1 cellular context compared by ENCODE assay signal in the genomic region with DNA sequence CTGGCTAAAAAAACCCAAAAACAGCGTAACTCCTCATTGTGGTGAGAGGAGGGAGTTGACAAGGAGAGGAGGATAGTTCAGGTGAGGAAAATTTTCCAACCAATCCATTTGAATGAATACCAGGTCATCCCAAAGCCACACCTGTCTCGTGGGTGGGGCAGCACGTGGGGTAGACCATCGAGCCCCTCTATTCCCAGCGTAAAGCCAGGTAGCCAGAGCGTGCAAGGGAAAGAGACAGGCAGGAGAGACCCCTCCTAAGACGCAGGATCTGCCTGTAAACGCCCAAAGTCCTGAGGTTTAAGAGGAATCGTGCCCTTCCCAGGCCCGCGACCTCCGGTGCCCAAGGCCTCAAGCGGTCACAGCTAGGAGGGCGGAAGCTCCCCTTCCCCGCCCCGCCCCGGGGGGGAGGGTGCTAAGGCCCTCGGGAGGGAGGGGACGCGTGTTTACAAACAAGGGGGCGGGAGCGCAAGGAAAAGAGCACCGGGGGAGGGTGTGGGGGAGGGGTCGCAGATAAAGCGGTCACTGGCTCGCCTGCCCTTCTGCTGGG.
TF ChIP-seq lines count a peak whose summit lies in the region.

No MANE protein-coding gene starts in this region.

TF ChIP-seq in HepG2, 621 proteins besides CTCF, POLR2A, EP300 and RAD21 (continued from another document and continues in another):
- TF ChIP-seq, protein P1, sequence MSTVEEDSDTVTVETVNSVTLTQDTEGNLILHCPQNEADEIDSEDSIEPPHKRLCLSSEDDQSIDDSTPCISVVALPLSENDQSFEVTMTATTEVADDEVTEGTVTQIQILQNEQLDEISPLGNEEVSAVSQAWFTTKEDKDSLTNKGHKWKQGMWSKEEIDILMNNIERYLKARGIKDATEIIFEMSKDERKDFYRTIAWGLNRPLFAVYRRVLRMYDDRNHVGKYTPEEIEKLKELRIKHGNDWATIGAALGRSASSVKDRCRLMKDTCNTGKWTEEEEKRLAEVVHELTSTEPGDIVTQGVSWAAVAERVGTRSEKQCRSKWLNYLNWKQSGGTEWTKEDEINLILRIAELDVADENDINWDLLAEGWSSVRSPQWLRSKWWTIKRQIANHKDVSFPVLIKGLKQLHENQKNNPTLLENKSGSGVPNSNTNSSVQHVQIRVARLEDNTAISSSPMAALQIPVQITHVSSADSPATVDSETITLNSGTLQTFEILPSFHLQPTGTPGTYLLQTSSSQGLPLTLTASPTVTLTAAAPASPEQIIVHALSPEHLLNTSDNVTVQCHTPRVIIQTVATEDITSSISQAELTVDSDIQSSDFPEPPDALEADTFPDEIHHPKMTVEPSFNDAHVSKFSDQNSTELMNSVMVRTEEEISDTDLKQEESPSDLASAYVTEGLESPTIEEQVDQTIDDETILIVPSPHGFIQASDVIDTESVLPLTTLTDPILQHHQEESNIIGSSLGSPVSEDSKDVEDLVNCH (CRISPR knock-in tag; IDR thresholded peaks at IDR 0.05): 0 out of 2 replicates have a peak, but pooled peaks have one; percentile 37
- no peak for TF ChIP-seq FLYWCH1 (CRISPR knock-in tag; IDR thresholded peaks at IDR 0.05)
- 0 out of 2 replicates have a peak, but pooled peaks have one; percentile 39 for TF ChIP-seq SOX5 (CRISPR knock-in tag; IDR thresholded peaks at IDR 0.05; ENCODE audit: borderline replicate concordance)
- TF ChIP-seq, protein P2, sequence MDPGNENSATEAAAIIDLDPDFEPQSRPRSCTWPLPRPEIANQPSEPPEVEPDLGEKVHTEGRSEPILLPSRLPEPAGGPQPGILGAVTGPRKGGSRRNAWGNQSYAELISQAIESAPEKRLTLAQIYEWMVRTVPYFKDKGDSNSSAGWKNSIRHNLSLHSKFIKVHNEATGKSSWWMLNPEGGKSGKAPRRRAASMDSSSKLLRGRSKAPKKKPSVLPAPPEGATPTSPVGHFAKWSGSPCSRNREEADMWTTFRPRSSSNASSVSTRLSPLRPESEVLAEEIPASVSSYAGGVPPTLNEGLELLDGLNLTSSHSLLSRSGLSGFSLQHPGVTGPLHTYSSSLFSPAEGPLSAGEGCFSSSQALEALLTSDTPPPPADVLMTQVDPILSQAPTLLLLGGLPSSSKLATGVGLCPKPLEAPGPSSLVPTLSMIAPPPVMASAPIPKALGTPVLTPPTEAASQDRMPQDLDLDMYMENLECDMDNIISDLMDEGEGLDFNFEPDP (CRISPR knock-in tag; conservative IDR thresholded peaks at IDR 0.05): no peak
- TF ChIP-seq FOXK1 (CRISPR knock-in tag; IDR thresholded peaks at IDR 0.05; ENCODE audit: borderline replicate concordance, low read depth): peak; percentile 99
- TF ChIP-seq NCOA1 (CRISPR knock-in tag; IDR thresholded peaks at IDR 0.05): 0 out of 2 replicates have a peak, but pooled peaks have one; percentile 35
- TF ChIP-seq, protein P3, sequence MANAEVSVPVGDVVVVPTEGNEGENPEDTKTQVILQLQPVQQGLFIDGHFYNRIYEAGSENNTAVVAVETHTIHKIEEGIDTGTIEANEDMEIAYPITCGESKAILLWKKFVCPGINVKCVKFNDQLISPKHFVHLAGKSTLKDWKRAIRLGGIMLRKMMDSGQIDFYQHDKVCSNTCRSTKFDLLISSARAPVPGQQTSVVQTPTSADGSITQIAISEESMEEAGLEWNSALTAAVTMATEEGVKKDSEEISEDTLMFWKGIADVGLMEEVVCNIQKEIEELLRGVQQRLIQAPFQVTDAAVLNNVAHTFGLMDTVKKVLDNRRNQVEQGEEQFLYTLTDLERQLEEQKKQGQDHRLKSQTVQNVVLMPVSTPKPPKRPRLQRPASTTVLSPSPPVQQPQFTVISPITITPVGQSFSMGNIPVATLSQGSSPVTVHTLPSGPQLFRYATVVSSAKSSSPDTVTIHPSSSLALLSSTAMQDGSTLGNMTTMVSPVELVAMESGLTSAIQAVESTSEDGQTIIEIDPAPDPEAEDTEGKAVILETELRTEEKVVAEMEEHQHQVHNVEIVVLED (CRISPR knock-in tag; IDR thresholded peaks at IDR 0.05; ENCODE audit: borderline replicate concordance): no peak; the same call in 1 of the 2 replicates
- TF ChIP-seq, protein P4, sequence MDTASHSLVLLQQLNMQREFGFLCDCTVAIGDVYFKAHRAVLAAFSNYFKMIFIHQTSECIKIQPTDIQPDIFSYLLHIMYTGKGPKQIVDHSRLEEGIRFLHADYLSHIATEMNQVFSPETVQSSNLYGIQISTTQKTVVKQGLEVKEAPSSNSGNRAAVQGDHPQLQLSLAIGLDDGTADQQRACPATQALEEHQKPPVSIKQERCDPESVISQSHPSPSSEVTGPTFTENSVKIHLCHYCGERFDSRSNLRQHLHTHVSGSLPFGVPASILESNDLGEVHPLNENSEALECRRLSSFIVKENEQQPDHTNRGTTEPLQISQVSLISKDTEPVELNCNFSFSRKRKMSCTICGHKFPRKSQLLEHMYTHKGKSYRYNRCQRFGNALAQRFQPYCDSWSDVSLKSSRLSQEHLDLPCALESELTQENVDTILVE (CRISPR knock-in tag; IDR thresholded peaks at IDR 0.05): no peak
- TF ChIP-seq POLR2AphosphoS5 (IDR thresholded peaks at IDR 0.05; ENCODE audit: low read depth, low read length): peak; percentile 47
- no peak; the same call in 1 of the 2 replicates for TF ChIP-seq ZNF570 (CRISPR knock-in tag; IDR thresholded peaks at IDR 0.05; ENCODE audit: borderline replicate concordance)
- TF ChIP-seq ZNF30 (CRISPR knock-in tag; IDR thresholded peaks at IDR 0.05): 0 out of 2 replicates have a peak, but pooled peaks have one; percentile 60
- TF ChIP-seq, protein P5, sequence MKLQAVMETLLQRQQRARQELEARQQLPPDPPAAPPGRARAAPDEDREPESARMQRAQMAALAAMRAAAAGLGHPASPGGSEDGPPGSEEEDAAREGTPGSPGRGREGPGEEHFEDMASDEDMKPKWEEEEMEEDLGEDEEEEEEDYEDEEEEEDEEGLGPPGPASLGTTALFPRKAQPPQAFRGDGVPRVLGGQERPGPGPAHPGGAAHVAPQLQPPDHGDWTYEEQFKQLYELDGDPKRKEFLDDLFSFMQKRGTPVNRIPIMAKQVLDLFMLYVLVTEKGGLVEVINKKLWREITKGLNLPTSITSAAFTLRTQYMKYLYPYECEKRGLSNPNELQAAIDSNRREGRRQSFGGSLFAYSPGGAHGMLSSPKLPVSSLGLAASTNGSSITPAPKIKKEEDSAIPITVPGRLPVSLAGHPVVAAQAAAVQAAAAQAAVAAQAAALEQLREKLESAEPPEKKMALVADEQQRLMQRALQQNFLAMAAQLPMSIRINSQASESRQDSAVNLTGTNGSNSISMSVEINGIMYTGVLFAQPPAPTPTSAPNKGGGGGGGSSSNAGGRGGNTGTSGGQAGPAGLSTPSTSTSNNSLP (IDR thresholded peaks at IDR 0.05; ENCODE audit: low read depth, low read length): no peak; the same call in 1 of the 2 replicates
- TF ChIP-seq ZNF44 (CRISPR knock-in tag; IDR thresholded peaks at IDR 0.05): peak; percentile 71; the same call in 1 of the 2 replicates
- peak; percentile 2; the same call in 1 of the 2 replicates for TF ChIP-seq YEATS2 (CRISPR knock-in tag; IDR thresholded peaks at IDR 0.05; ENCODE audit: borderline replicate concordance)
- no peak for TF ChIP-seq KLF12 (CRISPR knock-in tag; IDR thresholded peaks at IDR 0.05; ENCODE audit: borderline replicate concordance)
- TF ChIP-seq ZNF891 (CRISPR knock-in tag; IDR thresholded peaks at IDR 0.05): 0 out of 2 replicates have a peak, but pooled peaks have one; percentile 79
- TF ChIP-seq ZNF138 (CRISPR knock-in tag; IDR thresholded peaks at IDR 0.05; ENCODE audit: low read depth): peak; percentile 76; the same call in 1 of the 2 replicates
- peak; percentile 98 for TF ChIP-seq FOXP1 (IDR thresholded peaks at IDR 0.05)
- TF ChIP-seq FOXP1 (CRISPR knock-in tag; IDR thresholded peaks at IDR 0.05): peak; percentile 99
- TF ChIP-seq SIN3A (IDR thresholded peaks at IDR 0.05; ENCODE audit: borderline replicate concordance, low read depth, low read length): peak; percentile 87
- peak; percentile 69; the same call in 1 of the 2 replicates for TF ChIP-seq CHD2 (IDR thresholded peaks at IDR 0.05; ENCODE audit: low read depth, low read length)
- TF ChIP-seq ZNF530 (CRISPR knock-in tag; IDR thresholded peaks at IDR 0.05; ENCODE audit: low read depth): 0 out of 2 replicates have a peak, but pooled peaks have one; percentile 19
- no peak for TF ChIP-seq ZNF550 (CRISPR knock-in tag; IDR thresholded peaks at IDR 0.05; ENCODE audit: borderline replicate concordance)
- 0 out of 2 replicates have a peak, but pooled peaks have one; percentile 2 for TF ChIP-seq KLF11 (CRISPR knock-in tag; IDR thresholded peaks at IDR 0.05)
- no peak; the same call in 1 of the 2 replicates for TF ChIP-seq GATAD2A (CRISPR knock-in tag; IDR thresholded peaks at IDR 0.05)
- TF ChIP-seq, protein P6, sequence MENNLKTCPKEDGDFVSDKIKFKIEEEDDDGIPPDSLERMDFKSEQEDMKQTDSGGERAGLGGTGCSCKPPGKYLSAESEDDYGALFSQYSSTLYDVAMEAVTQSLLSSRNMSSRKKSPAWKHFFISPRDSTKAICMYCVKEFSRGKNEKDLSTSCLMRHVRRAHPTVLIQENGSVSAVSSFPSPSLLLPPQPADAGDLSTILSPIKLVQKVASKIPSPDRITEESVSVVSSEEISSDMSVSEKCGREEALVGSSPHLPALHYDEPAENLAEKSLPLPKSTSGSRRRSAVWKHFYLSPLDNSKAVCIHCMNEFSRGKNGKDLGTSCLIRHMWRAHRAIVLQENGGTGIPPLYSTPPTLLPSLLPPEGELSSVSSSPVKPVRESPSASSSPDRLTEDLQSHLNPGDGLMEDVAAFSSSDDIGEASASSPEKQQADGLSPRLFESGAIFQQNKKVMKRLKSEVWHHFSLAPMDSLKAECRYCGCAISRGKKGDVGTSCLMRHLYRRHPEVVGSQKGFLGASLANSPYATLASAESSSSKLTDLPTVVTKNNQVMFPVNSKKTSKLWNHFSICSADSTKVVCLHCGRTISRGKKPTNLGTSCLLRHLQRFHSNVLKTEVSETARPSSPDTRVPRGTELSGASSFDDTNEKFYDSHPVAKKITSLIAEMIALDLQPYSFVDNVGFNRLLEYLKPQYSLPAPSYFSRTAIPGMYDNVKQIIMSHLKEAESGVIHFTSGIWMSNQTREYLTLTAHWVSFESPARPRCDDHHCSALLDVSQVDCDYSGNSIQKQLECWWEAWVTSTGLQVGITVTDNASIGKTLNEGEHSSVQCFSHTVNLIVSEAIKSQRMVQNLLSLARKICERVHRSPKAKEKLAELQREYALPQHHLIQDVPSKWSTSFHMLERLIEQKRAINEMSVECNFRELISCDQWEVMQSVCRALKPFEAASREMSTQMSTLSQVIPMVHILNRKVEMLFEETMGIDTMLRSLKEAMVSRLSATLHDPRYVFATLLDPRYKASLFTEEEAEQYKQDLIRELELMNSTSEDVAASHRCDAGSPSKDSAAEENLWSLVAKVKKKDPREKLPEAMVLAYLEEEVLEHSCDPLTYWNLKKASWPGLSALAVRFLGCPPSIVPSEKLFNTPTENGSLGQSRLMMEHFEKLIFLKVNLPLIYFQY (CRISPR knock-in tag; IDR thresholded peaks at IDR 0.05; ENCODE audit: borderline replicate concordance): no peak
- TF ChIP-seq GABPA (IDR thresholded peaks at IDR 0.05; ENCODE audit: low read depth, low read length): no peak
- TF ChIP-seq GABPA (CRISPR knock-in tag; IDR thresholded peaks at IDR 0.05; ENCODE audit: low read depth): no peak
- TF ChIP-seq ZNF317 (CRISPR knock-in tag; IDR thresholded peaks at IDR 0.05): peak; percentile 39; the same call in 1 of the 2 replicates
- TF ChIP-seq KDM2A (CRISPR knock-in tag; IDR thresholded peaks at IDR 0.05; ENCODE audit: borderline replicate concordance, low read depth): peak; percentile 29; the same call in 1 of the 2 replicates
- TF ChIP-seq, protein P7, sequence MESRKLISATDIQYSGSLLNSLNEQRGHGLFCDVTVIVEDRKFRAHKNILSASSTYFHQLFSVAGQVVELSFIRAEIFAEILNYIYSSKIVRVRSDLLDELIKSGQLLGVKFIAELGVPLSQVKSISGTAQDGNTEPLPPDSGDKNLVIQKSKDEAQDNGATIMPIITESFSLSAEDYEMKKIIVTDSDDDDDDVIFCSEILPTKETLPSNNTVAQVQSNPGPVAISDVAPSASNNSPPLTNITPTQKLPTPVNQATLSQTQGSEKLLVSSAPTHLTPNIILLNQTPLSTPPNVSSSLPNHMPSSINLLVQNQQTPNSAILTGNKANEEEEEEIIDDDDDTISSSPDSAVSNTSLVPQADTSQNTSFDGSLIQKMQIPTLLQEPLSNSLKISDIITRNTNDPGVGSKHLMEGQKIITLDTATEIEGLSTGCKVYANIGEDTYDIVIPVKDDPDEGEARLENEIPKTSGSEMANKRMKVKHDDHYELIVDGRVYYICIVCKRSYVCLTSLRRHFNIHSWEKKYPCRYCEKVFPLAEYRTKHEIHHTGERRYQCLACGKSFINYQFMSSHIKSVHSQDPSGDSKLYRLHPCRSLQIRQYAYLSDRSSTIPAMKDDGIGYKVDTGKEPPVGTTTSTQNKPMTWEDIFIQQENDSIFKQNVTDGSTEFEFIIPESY (CRISPR knock-in tag; IDR thresholded peaks at IDR 0.05): no peak
- TF ChIP-seq, protein P8, sequence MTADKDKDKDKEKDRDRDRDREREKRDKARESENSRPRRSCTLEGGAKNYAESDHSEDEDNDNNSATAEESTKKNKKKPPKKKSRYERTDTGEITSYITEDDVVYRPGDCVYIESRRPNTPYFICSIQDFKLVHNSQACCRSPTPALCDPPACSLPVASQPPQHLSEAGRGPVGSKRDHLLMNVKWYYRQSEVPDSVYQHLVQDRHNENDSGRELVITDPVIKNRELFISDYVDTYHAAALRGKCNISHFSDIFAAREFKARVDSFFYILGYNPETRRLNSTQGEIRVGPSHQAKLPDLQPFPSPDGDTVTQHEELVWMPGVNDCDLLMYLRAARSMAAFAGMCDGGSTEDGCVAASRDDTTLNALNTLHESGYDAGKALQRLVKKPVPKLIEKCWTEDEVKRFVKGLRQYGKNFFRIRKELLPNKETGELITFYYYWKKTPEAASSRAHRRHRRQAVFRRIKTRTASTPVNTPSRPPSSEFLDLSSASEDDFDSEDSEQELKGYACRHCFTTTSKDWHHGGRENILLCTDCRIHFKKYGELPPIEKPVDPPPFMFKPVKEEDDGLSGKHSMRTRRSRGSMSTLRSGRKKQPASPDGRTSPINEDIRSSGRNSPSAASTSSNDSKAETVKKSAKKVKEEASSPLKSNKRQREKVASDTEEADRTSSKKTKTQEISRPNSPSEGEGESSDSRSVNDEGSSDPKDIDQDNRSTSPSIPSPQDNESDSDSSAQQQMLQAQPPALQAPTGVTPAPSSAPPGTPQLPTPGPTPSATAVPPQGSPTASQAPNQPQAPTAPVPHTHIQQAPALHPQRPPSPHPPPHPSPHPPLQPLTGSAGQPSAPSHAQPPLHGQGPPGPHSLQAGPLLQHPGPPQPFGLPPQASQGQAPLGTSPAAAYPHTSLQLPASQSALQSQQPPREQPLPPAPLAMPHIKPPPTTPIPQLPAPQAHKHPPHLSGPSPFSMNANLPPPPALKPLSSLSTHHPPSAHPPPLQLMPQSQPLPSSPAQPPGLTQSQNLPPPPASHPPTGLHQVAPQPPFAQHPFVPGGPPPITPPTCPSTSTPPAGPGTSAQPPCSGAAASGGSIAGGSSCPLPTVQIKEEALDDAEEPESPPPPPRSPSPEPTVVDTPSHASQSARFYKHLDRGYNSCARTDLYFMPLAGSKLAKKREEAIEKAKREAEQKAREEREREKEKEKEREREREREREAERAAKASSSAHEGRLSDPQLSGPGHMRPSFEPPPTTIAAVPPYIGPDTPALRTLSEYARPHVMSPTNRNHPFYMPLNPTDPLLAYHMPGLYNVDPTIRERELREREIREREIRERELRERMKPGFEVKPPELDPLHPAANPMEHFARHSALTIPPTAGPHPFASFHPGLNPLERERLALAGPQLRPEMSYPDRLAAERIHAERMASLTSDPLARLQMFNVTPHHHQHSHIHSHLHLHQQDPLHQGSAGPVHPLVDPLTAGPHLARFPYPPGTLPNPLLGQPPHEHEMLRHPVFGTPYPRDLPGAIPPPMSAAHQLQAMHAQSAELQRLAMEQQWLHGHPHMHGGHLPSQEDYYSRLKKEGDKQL (CRISPR knock-in tag; IDR thresholded peaks at IDR 0.05; ENCODE audit: low read depth): no peak
